In the genomic region with DNA sequence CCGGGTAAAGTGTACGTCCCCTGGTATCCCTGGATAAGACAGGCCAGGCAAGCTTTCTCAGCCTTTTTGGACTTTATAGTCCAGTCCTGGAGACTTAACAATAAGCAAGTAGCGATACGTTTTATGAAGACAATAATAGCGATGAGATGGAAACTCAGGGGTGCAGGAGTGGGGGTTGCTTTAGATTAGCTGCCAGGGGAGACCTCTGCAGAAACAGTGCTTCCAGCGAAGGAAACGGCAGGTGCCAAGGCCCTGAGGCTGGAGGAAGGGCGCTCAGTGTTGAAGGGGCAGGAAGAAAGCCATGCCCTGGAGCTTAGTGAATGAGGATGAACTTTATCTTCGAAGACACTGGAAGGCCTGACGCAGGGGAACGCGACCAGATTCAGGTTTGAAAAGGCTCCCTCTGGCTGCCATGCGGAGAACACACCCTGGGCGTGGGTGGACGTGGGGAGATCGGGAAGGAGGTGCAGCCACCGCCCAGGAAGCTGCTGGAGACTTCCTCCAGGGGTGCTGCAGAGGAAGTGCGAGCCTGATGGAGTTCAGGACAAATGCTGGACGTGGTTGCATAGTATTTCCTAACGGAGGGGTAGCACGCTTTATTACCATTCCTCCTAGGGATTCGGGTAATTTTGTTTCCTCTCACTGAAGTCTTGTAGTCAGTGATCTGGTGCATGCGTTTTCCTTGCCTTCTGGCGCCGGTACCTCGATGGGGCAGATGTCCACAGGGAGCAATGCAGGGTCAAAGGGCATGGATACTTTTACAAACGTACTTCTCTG, we compare ENCODE assay signal across 1 cellular context.
TF ChIP-seq lines count a peak whose summit lies in the region.

No MANE protein-coding gene starts in this region.

TF ChIP-seq in endothelial cell of umbilical vein, 7 proteins besides CTCF, POLR2A, EP300 and RAD21:
- TF ChIP-seq FOS (IDR thresholded peaks at IDR 0.05; ENCODE audit: borderline replicate concordance, insufficient read depth, low read length) (no peak), POLR2AphosphoS5 (IDR thresholded peaks at IDR 0.05; ENCODE audit: insufficient read depth, low read depth, low read length) (peak; percentile 21), JUN (IDR thresholded peaks at IDR 0.05; ENCODE audit: borderline replicate concordance, insufficient read depth, insufficient read length, low read depth) (no peak)
